In the genomic region with DNA sequence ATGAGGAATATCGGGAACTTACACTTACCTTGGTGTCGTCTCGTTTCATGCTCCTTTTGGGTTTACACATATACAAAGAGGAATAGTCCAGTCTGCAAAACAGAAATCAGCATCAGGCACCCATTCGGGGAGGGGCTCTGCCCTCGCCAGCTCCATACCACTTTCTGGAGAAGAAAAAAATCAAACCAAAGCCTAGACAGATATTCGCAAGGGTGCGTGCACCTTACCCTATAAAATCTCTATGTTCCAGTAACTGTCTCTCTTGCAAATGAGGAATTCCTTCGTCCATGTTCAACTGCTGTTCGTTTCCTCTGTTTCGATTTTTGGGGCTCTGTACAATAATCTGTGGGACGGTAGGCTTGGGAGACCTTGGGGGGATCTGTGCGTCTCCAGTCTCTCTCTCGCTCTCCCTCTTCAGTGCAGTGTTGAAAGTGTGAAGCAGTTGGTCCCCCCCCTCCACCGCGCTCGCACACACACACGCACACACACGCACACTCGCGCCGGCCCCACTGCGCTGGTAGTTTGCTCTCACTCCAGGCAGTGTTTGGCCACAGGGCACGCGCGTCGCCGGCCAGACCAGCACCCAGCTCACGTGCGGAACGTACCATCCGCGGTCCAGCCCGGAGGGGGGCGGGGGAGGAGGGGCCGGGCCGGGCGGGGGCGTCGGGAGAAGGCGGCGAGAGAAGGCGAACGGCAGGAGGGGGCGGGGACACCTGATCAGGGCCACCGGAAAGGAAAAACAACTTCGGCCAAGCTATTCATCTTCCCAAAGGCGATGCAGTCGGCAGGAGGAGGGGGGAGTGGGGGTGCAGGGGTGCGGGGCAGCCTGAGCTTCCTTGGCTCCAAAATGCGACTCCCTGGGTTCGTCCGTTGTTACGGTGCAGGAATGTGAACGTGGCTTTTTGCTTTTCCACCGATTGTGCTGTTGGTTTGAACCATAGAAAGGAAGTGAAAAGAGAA, we compare ENCODE assay signal across 8 cellular contexts. TPM values are rescaled to one million over a fixed set of nuclear protein-coding genes. Genes with fewer than 3 reads are reported as not detected.
DNase-seq lines count a peak whose midpoint lies in the region; ATAC-seq and TF ChIP-seq lines count a peak whose summit lies in the region.

A gene (minus strand): TSS at position 547 of the 960 bp plus-strand sequence. CDS start 258 bp downstream, at position 289.

- peaks cover 33% of the 10 kb centered on the region for H3K4me1 Mint-ChIP-seq in activated CD8-positive, alpha-beta memory T cell treated with anti-CD3 and anti-CD28 coated beads, Interleukin-2, amount 10 ng/mL, durations not matched to agents 7 days and 5 days

- H3K9me3 Mint-ChIP-seq in activated CD8-positive, alpha-beta memory T cell treated with anti-CD3 and anti-CD28 coated beads, Interleukin-2, amount 10 ng/mL, durations not matched to agents 7 days and 5 days (ENCODE audit: low read depth): no peaks in the 10 kb centered on the region

- no peaks in the 10 kb centered on the region for H3K36me3 Mint-ChIP-seq in activated CD8-positive, alpha-beta memory T cell treated with anti-CD3 and anti-CD28 coated beads, Interleukin-2, amount 10 ng/mL, durations not matched to agents 7 days and 5 days

- H3K36me3 ChIP-seq in body of pancreas (replicated peaks in 1 of 2; ENCODE audit: insufficient read depth in 1 of 2, low read depth in 2 of 2): no peaks in the 10 kb centered on the region

- no peaks in the 10 kb centered on the region for H3K27me3 ChIP-seq in body of pancreas

- no peak for TF ChIP-seq CTCF in body of pancreas (IDR thresholded peaks at IDR 0.05)

- ATAC-seq in activated CD8-positive, alpha-beta memory T cell treated with anti-CD3 and anti-CD28 coated beads, Interleukin-2, amount 10 ng/mL, durations not matched to agents 7 days and 5 days: no peak
- ATAC-seq in body of pancreas (peak; percentile 43), GM18870 (IDR thresholded peaks at IDR 0.05; ENCODE audit: unreplicated experiment) (no peak), HG02884 (IDR thresholded peaks at IDR 0.05; ENCODE audit: unreplicated experiment) (no peak)

- peaks cover 33% of the 10 kb centered on the region for H3K4me1 ChIP-seq in body of pancreas

- no peaks in the 10 kb centered on the region for H3K9me3 ChIP-seq in body of pancreas

- H3K4me3 ChIP-seq in body of pancreas: peak within 1 kb of the TSS; percentile 31 to 53
- H3K4me3 ChIP-seq in iPS-11a (ENCODE audit: low read depth, low read length): peak within 1 kb of the TSS; percentile 62

- peak within 1 kb of the TSS; percentile 70 for H3K4me3 Mint-ChIP-seq in activated CD8-positive, alpha-beta memory T cell treated with anti-CD3 and anti-CD28 coated beads, Interleukin-2, amount 10 ng/mL, durations not matched to agents 7 days and 5 days

- no peak within 1 kb of the TSS for H3K27ac Mint-ChIP-seq in activated CD8-positive, alpha-beta memory T cell treated with anti-CD3 and anti-CD28 coated beads, Interleukin-2, amount 10 ng/mL, durations not matched to agents 7 days and 5 days

- intact Hi-C loops in body of pancreas (cut with DNase I): no loop called here

- TF ChIP-seq POLR2A in body of pancreas (IDR thresholded peaks at IDR 0.05): peak; percentile 73 to 88 (median 87)

- WGBS in body of pancreas, 2 donors: 1% methylated on average over 37 to 49 of the region's 55 CpGs

- peak within 1 kb of the TSS; percentile 99 for H3K27ac ChIP-seq in body of pancreas

- CTCF ChIA-PET in activated CD8-positive, alpha-beta memory T cell treated with anti-CD3 and anti-CD28 coated beads, Interleukin-2, amount 10 ng/mL, durations not matched to agents 7 days and 5 days (lab: Charles Lee): interaction anchor here (1.0 kb wide), 2 partner anchors 27 to 490 kb away, joined by 3 read pairs; no protein-coding TSS in a partner anchor

- DNase-seq in activated CD8-positive, alpha-beta memory T cell treated with anti-CD3 and anti-CD28 coated beads, Interleukin-2, amount 10 ng/mL, durations not matched to agents 7 days and 5 days: no peak
- no peak for DNase-seq in activated CD8-positive, alpha-beta memory T cell treated with anti-CD3 and anti-CD28 coated beads for 24 hours
- DNase-seq in NCI-H69 (lab: John Stamatoyannopoulos, UW): peak; percentile 20
- DNase-seq in body of pancreas: peak; percentile 84 to 86 (median 86)
- peak; percentile 90 for DNase-seq in putamen (ENCODE audit: low spot score)

- H3K27me3 Mint-ChIP-seq in activated CD8-positive, alpha-beta memory T cell treated with anti-CD3 and anti-CD28 coated beads, Interleukin-2, amount 10 ng/mL, durations not matched to agents 7 days and 5 days: peaks cover 85% of the 10 kb centered on the region

RNA-seq across cellular contexts. Expression of the gene that starts here (rescaled TPM):
- total RNA-seq in activated CD8-positive, alpha-beta memory T cell treated with anti-CD3 and anti-CD28 coated beads, Interleukin-2, amount 10 ng/mL, durations not matched to agents 7 days and 5 days: not detected
- total RNA-seq in body of pancreas: 1 to 10 TPM; 2.6 to 4.6 TPM

Comparison
In these comparisons a context has a peak if more than half of its experiments do, and no peak if none do; other contexts are left out.
1. DNase-seq: peak in NCI-H69 (single experiment), body of pancreas (4 of 4) and putamen (single experiment); none in activated CD8-positive, alpha-beta memory T cell treated with anti-CD3 and anti-CD28 coated beads, Interleukin-2, amount 10 ng/mL, durations not matched to agents 7 days and 5 days (single experiment) and activated CD8-positive, alpha-beta memory T cell treated with anti-CD3 and anti-CD28 coated beads for 24 hours (single experiment).